ENCODE assay signal across 8 cellular contexts in genomic region chr4:1192091-1192492, GRCh38. TPM values are rescaled to one million over a fixed set of nuclear protein-coding genes. Genes with fewer than 3 reads are reported as not detected.
DNase-seq lines count a peak whose midpoint lies in the region; ATAC-seq and TF ChIP-seq lines count a peak whose summit lies in the region.

No MANE protein-coding gene starts in this region.

- CTCF ChIA-PET in GM10248 (lab: Yijun Ruan, JAX), result interaction anchor here (1.0 to 1.4 kb wide), 2 partner anchors 9 to 26 kb away, joined by 3 read pairs; no protein-coding TSS in a partner anchor

- TF ChIP-seq CTCF in epithelial cell of esophagus (IDR thresholded peaks at IDR 0.05; ENCODE audit: insufficient read depth, low read depth, low read length, missing control alignments) (no peak), GM10248 (IDR thresholded peaks at IDR 0.05; ENCODE audit: control extremely low read depth, extremely low read depth, low read depth, missing control alignments) (no peak)

- H3K4me3 ChIP-seq in ACC112 (ENCODE audit: low read depth, low read length) (peak overlapping the region; percentile 21; the same call in 1 of the 2 replicates), epithelial cell of esophagus (ENCODE audit: low read length) (no peak overlapping the region)

- POLR2A ChIA-PET in GM10248 (lab: Yijun Ruan, JAX), result no interaction called here

- peaks cover 7% of the 10 kb centered on the region; the same call in 1 of the 2 replicates for H3K36me3 ChIP-seq in ACC112 (ENCODE audit: insufficient read depth, low read length)

- ATAC-seq in HG03520 (IDR thresholded peaks at IDR 0.05; ENCODE audit: unreplicated experiment), result no peak

- H3K79me2 ChIP-seq in ACC112 (ENCODE audit: control insufficient read depth, insufficient read depth, low read length, unreplicated experiment), result no peaks in the 10 kb centered on the region

- H3K4me1 ChIP-seq in ACC112 (ENCODE audit: control insufficient read depth, insufficient read depth, low read length, unreplicated experiment), result peaks cover 29% of the 10 kb centered on the region

- DNase-seq in NCI-H446 treated with DMSO at 0.1 percent for 48 hours (lab: John Stamatoyannopoulos, UW), result peak; percentile 85
- DNase-seq in epithelial cell of esophagus (ENCODE audit: low read depth), result peak; percentile 90
- peak; percentile 95 for DNase-seq in mucosa of gallbladder (ENCODE audit: low spot score)
- DNase-seq in stimulated activated naive CD4-positive, alpha-beta T cell treated with Interleukin-2 at 50 U/mL for 16 hours (lab: John Stamatoyannopoulos, UW), result no peak
- DNase-seq in GM10248 (ENCODE audit: extremely low spot score), result no peak
- no peak for DNase-seq in NK-92 treated with Interleukin-12 subunit alpha and Interleukin-12 subunit beta, amount 100 ng/mL, for 24 hours (lab: John Stamatoyannopoulos, UW)

- H2AFZ ChIP-seq in ACC112 (ENCODE audit: low read length, unreplicated experiment), result peak overlapping the region; percentile 11

- H3K27me3 ChIP-seq in ACC112 (ENCODE audit: insufficient read depth, low read length), result no peaks in the 10 kb centered on the region

- peak overlapping the region; percentile 86 for H3K27ac ChIP-seq in ACC112 (ENCODE audit: low read depth, low read length)

RNA-seq across cellular contexts. Expression of gene SPON2, which starts 19.7 kb away (rescaled TPM):
- 52.0 TPM for total RNA-seq in mucosa of gallbladder

RNA-seq across cellular contexts. Expression of gene CTBP1, which starts 56.8 kb away (rescaled TPM):
- 213 TPM for total RNA-seq in mucosa of gallbladder

Comparison
In these comparisons a context has a peak if more than half of its experiments do, and no peak if none do; other contexts are left out.
1. DNase-seq: peak in NCI-H446 treated with DMSO at 0.1 percent for 48 hours (single experiment), epithelial cell of esophagus (single experiment) and mucosa of gallbladder (single experiment); none in stimulated activated naive CD4-positive, alpha-beta T cell treated with Interleukin-2 at 50 U/mL for 16 hours (single experiment), GM10248 (single experiment) and NK-92 treated with Interleukin-12 subunit alpha and Interleukin-12 subunit beta, amount 100 ng/mL, for 24 hours (single experiment).